Comparison of ENCODE assay signal across 8 cellular contexts in genomic region chr17:41688641-41689496, GRCh38. TPM values are rescaled to one million over a fixed set of nuclear protein-coding genes. Genes with fewer than 3 reads are reported as not detected.
DNase-seq lines count a peak whose midpoint lies in the region; ATAC-seq and TF ChIP-seq lines count a peak whose summit lies in the region.

TSS of gene EIF1 (plus strand) at chr17:41688885. CDS start at chr17:41689039, 154 bp downstream.

- peak; percentile 100 for TF ChIP-seq POLR2A in esophagus muscularis mucosa (IDR thresholded peaks at IDR 0.05; ENCODE audit: low read depth)

- H3K27ac ChIP-seq in Karpas-422 (ENCODE audit: low read length) (peak within 1 kb of the TSS; percentile 86), esophagus muscularis mucosa (replicated peaks in 1 of 4) (peak within 1 kb of the TSS; percentile 98 to 100 (median 100))

- H3K4me3 ChIP-seq in Karpas-422 (ENCODE audit: low read length), result peak within 1 kb of the TSS; percentile 93
- H3K4me3 ChIP-seq in esophagus muscularis mucosa, result peak within 1 kb of the TSS; percentile 74 to 94 (median 90)

- ATAC-seq in GM21825 (IDR thresholded peaks at IDR 0.05; ENCODE audit: unreplicated experiment), result peak; percentile 64

- DNase-seq in DMS79 treated with DMSO at 0.1 percent for 48 hours (lab: John Stamatoyannopoulos, UW) (peak; percentile 98), Karpas-422 (peak; percentile 100), RKO (ENCODE audit: low spot score) (peak; percentile 99), activated T-helper 1 cell treated with Interleukin-2 at 50 U/mL for 16 hours (ENCODE audit: low read depth) (peak; percentile 99), esophagus muscularis mucosa (ENCODE audit: extremely low spot score) (peak; percentile 100), myocyte (ENCODE audit: low read depth) (peak; percentile 100)
- peak; percentile 100 for DNase-seq in stimulated activated CD8-positive, alpha-beta memory T cell treated with anti-CD3 and anti-CD28 coated beads, Interleukin-7, amount 100 ng/mL, for 48 hours (ENCODE audit: extremely low read depth in 1 of 2, low read depth in 1 of 2)

- WGBS in esophagus muscularis mucosa, result 0% methylated on average over 30 of the region's 81 CpGs

- TF ChIP-seq CTCF in esophagus muscularis mucosa (IDR thresholded peaks at IDR 0.05), result no peak

- intact Hi-C loops in esophagus muscularis mucosa (cut with DNase I), result no loop called here

- H3K4me1 ChIP-seq in Karpas-422 (ENCODE audit: low read length), result peaks cover 14% of the 10 kb centered on the region
- H3K4me1 ChIP-seq in esophagus muscularis mucosa, result peaks cover 27 to 44% (median 34%) of the 10 kb centered on the region in 4 donors

- no peak for TF ChIP-seq EP300 in esophagus muscularis mucosa (IDR thresholded peaks at IDR 0.05)

- peaks cover 35% of the 10 kb centered on the region for H3K36me3 ChIP-seq in Karpas-422 (ENCODE audit: insufficient read depth, low read length)
- H3K36me3 ChIP-seq in esophagus muscularis mucosa, result peaks cover 42 to 46% (median 44%) of the 10 kb centered on the region in 4 donors

- H3K9me3 ChIP-seq in Karpas-422 (ENCODE audit: low read length) (no peaks in the 10 kb centered on the region), esophagus muscularis mucosa (no peaks in the 10 kb centered on the region)

- H3K27me3 ChIP-seq in Karpas-422 (ENCODE audit: low read length) (no peaks in the 10 kb centered on the region), esophagus muscularis mucosa (no peaks in the 10 kb centered on the region)

- peak within 1 kb of the TSS; percentile 90 for H3K4me2 ChIP-seq in Karpas-422 (ENCODE audit: low read depth, low read length, poor library complexity, severe bottlenecking)

- H4K20me1 ChIP-seq in Karpas-422 (ENCODE audit: insufficient read depth, low read depth, low read length), result peaks cover 29% of the 10 kb centered on the region

- peaks cover 16% of the 10 kb centered on the region for H3K79me2 ChIP-seq in Karpas-422 (ENCODE audit: low read length)

- peak within 1 kb of the TSS; percentile 77; the same call in 1 of the 2 replicates for H2AFZ ChIP-seq in Karpas-422 (ENCODE audit: low read length)

- H3K9me2 ChIP-seq in Karpas-422 (replicated peaks; ENCODE audit: insufficient read depth, low read length), result no peaks in the 10 kb centered on the region

- peak within 1 kb of the TSS; percentile 100 for H3K9ac ChIP-seq in Karpas-422 (ENCODE audit: low read length)

RNA-seq across cellular contexts. Expression of gene EIF1, which starts in this region (rescaled TPM):
- total RNA-seq in Karpas-422 (2014; rRNA removed; shearing (Covaris generic); ENCODE audit: low replicate concordance), result 101 and 172 TPM in 2 replicates
- 100 to 1,000 TPM; 158 to 426 (median 207) TPM for total RNA-seq in esophagus muscularis mucosa
- total RNA-seq in myocyte, result 78.1 and 112 TPM in 2 replicates
- polyA plus RNA-seq in myocyte (2012), result 1,247 TPM

Comparison
In these comparisons a context has a peak if more than half of its experiments do, and no peak if none do; other contexts are left out.
1. Peak in every context shown above with its lines: DNase-seq, ATAC-seq, H3K4me3 ChIP-seq and H3K27ac ChIP-seq.